In genomic region chr1:181104790-181105133, GRCh38 we compare ENCODE assay signal across 8 cellular contexts. TPM values are rescaled to one million over a fixed set of nuclear protein-coding genes. Genes with fewer than 3 reads are reported as not detected.
DNase-seq lines count a peak whose midpoint lies in the region; ATAC-seq and TF ChIP-seq lines count a peak whose summit lies in the region.

No MANE protein-coding gene starts in this region.

- peak overlapping the region; percentile 82 for H3K9ac ChIP-seq in OCI-LY3 (ENCODE audit: low read length)
- H3K9ac ChIP-seq in iPS-15b (ENCODE audit: low read depth, low read length): peak overlapping the region; percentile 55

- peak overlapping the region; percentile 78 for H3K27ac Mint-ChIP-seq in Caco-2 (ENCODE audit: unreplicated experiment)
- H3K27ac Mint-ChIP-seq in activated naive CD8-positive, alpha-beta T cell: peak overlapping the region; percentile 72

- H3K4me3 ChIP-seq in Caco-2 (ENCODE audit: low read depth, low read length): peak overlapping the region; percentile 83
- peak overlapping the region; percentile 79 for H3K4me3 ChIP-seq in OCI-LY3 (ENCODE audit: low read length)
- peak overlapping the region; percentile 68 for H3K4me3 ChIP-seq in iPS-15b (ENCODE audit: low read depth, low read length)

- TF ChIP-seq CTCF in Caco-2 (IDR thresholded peaks at IDR 0.05; ENCODE audit: insufficient read depth in 1 of 2, low read depth in 1 of 2, low read length in 1 of 2, severe bottlenecking in 1 of 2, unreplicated experiment in 1 of 2): peak in 1 of 2 experiments; percentile 19
- TF ChIP-seq CTCF in OCI-LY3 (IDR thresholded peaks at IDR 0.05; ENCODE audit: low read depth, low read length): peak; percentile 29

- peak overlapping the region; percentile 8; the same call in 1 of the 2 replicates for H2AFZ ChIP-seq in OCI-LY3 (ENCODE audit: low read depth, low read length)

- peaks cover 62% of the 10 kb centered on the region for H3K4me1 Mint-ChIP-seq in Caco-2 (ENCODE audit: low read depth, unreplicated experiment)
- H3K4me1 Mint-ChIP-seq in activated naive CD8-positive, alpha-beta T cell (ENCODE audit: low read depth): peaks cover 63% of the 10 kb centered on the region

- no peaks in the 10 kb centered on the region for H3K36me3 ChIP-seq in Caco-2 (ENCODE audit: control insufficient read depth, insufficient read depth, low read length)
- H3K36me3 ChIP-seq in OCI-LY3 (replicated peaks; ENCODE audit: low read depth, low read length): no peaks in the 10 kb centered on the region
- H3K36me3 ChIP-seq in iPS-15b (ENCODE audit: control insufficient read depth, insufficient read depth, low read length): no peaks in the 10 kb centered on the region

- H3K9me3 ChIP-seq in Caco-2 (no peaks in the 10 kb centered on the region), OCI-LY3 (ENCODE audit: insufficient read depth, low read length) (no peaks in the 10 kb centered on the region), iPS-15b (ENCODE audit: control insufficient read depth, insufficient read depth, low read length) (no peaks in the 10 kb centered on the region)

- H3K36me3 Mint-ChIP-seq in Caco-2 (ENCODE audit: insufficient read depth, unreplicated experiment): peaks cover 14% of the 10 kb centered on the region
- H3K36me3 Mint-ChIP-seq in activated naive CD8-positive, alpha-beta T cell: no peaks in the 10 kb centered on the region

- H3K27ac ChIP-seq in OCI-LY3 (ENCODE audit: low read length): peak overlapping the region; percentile 31

- H3K4me3 Mint-ChIP-seq in Caco-2 (ENCODE audit: unreplicated experiment): peak overlapping the region; percentile 76
- peak overlapping the region; percentile 84 for H3K4me3 Mint-ChIP-seq in activated naive CD8-positive, alpha-beta T cell

- no TSS peak for BruUV-seq in Caco-2 (replicated peaks; lab: Mats Ljungman, UMichigan)

- peaks cover 13% of the 10 kb centered on the region; the same call in 1 of the 2 replicates for H3K79me2 ChIP-seq in OCI-LY3 (ENCODE audit: low read length)

- intact Hi-C loops in Caco-2 (cut with micrococcal nuclease; ENCODE audit: unreplicated experiment): loop anchor here (1.0 to 2.0 kb wide), 3 partner anchors 14 to 38 kb away; partner anchors contain the start of gene IER5

- peak in 1 of 2 experiments; percentile 73 for DNase-seq in Caco-2
- peak; percentile 42 for DNase-seq in stimulated activated CD4-positive, alpha-beta T cell treated with anti-CD3 and anti-CD28 coated beads, Interleukin-1b, Interleukin-23, amount 100 ng/mL, for 48 hours
- no peak for DNase-seq in RKO (ENCODE audit: low spot score)

- POLR2A ChIA-PET in Caco-2 (lab: Charles Lee): interaction anchor here (0.5 to 2.4 kb wide), 8 partner anchors 9 to 615 kb away, joined by 3 to 21 read pairs (median 4); partner anchors contain the start of gene IER5

- H3K27me3 Mint-ChIP-seq in Caco-2 (ENCODE audit: insufficient read depth, unreplicated experiment): no peaks in the 10 kb centered on the region
- H3K27me3 Mint-ChIP-seq in activated naive CD8-positive, alpha-beta T cell: no peaks in the 10 kb centered on the region

- no peaks in the 10 kb centered on the region for H3K27me3 ChIP-seq in Caco-2 (replicated peaks; ENCODE audit: control insufficient read depth, insufficient read depth, low read length)
- peaks cover 48% of the 10 kb centered on the region for H3K27me3 ChIP-seq in OCI-LY3 (ENCODE audit: low read depth, low read length)
- H3K27me3 ChIP-seq in iPS-15b (ENCODE audit: control insufficient read depth, insufficient read depth, low read length): peaks cover 74% of the 10 kb centered on the region

- no peaks in the 10 kb centered on the region for H4K20me1 ChIP-seq in OCI-LY3 (ENCODE audit: insufficient read depth, low read length)

- CTCF ChIA-PET in Caco-2 (lab: Charles Lee): interaction anchor here (0.6 to 2.0 kb wide), 8 partner anchors 9 to 856 kb away, joined by 3 to 9 read pairs (median 4); no protein-coding TSS in a partner anchor

- peak; percentile 11 for ATAC-seq in GM21529 (IDR thresholded peaks at IDR 0.05; ENCODE audit: unreplicated experiment)
- no peak for ATAC-seq in GM21717 (IDR thresholded peaks at IDR 0.05; ENCODE audit: unreplicated experiment)

- peaks cover 56% of the 10 kb centered on the region for H3K4me1 ChIP-seq in Caco-2
- peaks cover 68% of the 10 kb centered on the region for H3K4me1 ChIP-seq in OCI-LY3 (ENCODE audit: low read length)
- H3K4me1 ChIP-seq in iPS-15b (ENCODE audit: control insufficient read depth, insufficient read depth, low read length): peaks cover 31% of the 10 kb centered on the region

- H3K9me3 Mint-ChIP-seq in Caco-2 (ENCODE audit: unreplicated experiment): no peaks in the 10 kb centered on the region
- no peaks in the 10 kb centered on the region for H3K9me3 Mint-ChIP-seq in activated naive CD8-positive, alpha-beta T cell (ENCODE audit: low read depth)

- H3K4me2 ChIP-seq in OCI-LY3 (ENCODE audit: low read length): peak overlapping the region; percentile 89

RNA-seq across cellular contexts. Expression of gene IER5, which starts 16.3 kb away (rescaled TPM):
- 8.6 and 9.4 TPM in 2 replicates for total RNA-seq in Caco-2 (2022)
